In the genomic region with DNA sequence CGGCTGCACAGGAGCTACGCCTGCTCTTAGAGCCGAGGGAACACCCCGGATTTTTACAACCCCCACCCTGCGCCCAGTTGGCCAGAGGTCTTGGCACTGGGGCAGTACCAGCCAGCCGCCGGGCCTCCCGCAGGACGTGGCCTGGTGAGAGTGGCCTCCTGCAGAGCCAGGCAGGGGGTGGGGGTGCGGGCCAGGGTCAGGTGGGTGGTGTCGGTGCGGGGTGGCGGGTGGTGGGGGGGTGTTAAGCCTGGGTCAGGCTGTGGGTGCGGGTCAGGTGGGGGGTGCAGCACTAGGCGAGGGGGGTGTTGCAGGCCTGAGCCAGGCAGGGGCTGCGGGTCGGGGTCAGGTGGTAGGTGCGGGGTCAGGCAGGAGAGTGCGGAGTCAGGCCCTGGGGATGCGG, we compare ENCODE assay signal across 9 cellular contexts. TPM values are rescaled to one million over a fixed set of nuclear protein-coding genes. Genes with fewer than 3 reads are reported as not detected.
DNase-seq lines count a peak whose midpoint lies in the region; ATAC-seq and TF ChIP-seq lines count a peak whose summit lies in the region.
"Had no signal": no experiment of that assay in that cellular context is flagged by ENCODE, and none has a peak within 500 bp of the region (broad histone marks: within the 10 kb centered on the region; RNA-seq: fewer than 3 reads in every experiment).

No MANE protein-coding gene starts in this region.

- H3K27ac Mint-ChIP-seq in activated CD4-positive, alpha-beta T cell treated with anti-CD3 and anti-CD28 coated beads, Interleukin-2, amount 10 ng/mL, durations not matched to agents 24 days and 14 days: no peak overlapping the region

- peaks cover 17% of the 10 kb centered on the region for H3K36me3 Mint-ChIP-seq in activated CD4-positive, alpha-beta T cell treated with anti-CD3 and anti-CD28 coated beads, Interleukin-2, amount 10 ng/mL, durations not matched to agents 24 days and 14 days (ENCODE audit: low read depth)

- H3K9me3 ChIP-seq in breast epithelium (no peaks in the 10 kb centered on the region), right lobe of liver (no peaks in the 10 kb centered on the region), transverse colon (no peaks in the 10 kb centered on the region)

- H3K27me3 ChIP-seq in breast epithelium (no peaks in the 10 kb centered on the region), right lobe of liver (no peaks in the 10 kb centered on the region), transverse colon (no peaks in the 10 kb centered on the region)

- no peaks in the 10 kb centered on the region for H3K4me1 ChIP-seq in breast epithelium
- peaks cover 0 to 20% (median 6%) of the 10 kb centered on the region in 4 donors for H3K4me1 ChIP-seq in right lobe of liver
- peaks cover under 1 to 24% (median 15%) of the 10 kb centered on the region in 4 donors for H3K4me1 ChIP-seq in transverse colon

- peak; percentile 6 to 51 (median 43) for ATAC-seq in right lobe of liver
- ATAC-seq in HG02623 (IDR thresholded peaks at IDR 0.05; ENCODE audit: unreplicated experiment): no peak
- no peak for ATAC-seq in HG02852 (IDR thresholded peaks at IDR 0.05; ENCODE audit: unreplicated experiment)

- H3K4me3 ChIP-seq in breast epithelium (peak overlapping the region; percentile 82 to 93 (median 82)), right lobe of liver (peak overlapping the region; percentile 31 to 76 (median 66)), transverse colon (peak overlapping the region; percentile 16 to 87 (median 66))

- no peak for DNase-seq in activated CD4-positive, alpha-beta T cell treated with anti-CD3 and anti-CD28 coated beads, Interleukin-2, amount 10 ng/mL, durations not matched to agents 24 days and 14 days
- DNase-seq in activated CD4-positive, alpha-beta T cell treated with anti-CD3 and anti-CD28 coated beads for 1 hour: no peak
- DNase-seq in breast epithelium (ENCODE audit: low spot score in 2 of 2) (no peak), right lobe of liver (peak; percentile 67 to 79 (median 78)), transverse colon (peak; percentile 67), T1000 (lab: John Stamatoyannopoulos, UW) (no peak)

- H3K9me3 Mint-ChIP-seq in activated CD4-positive, alpha-beta T cell treated with anti-CD3 and anti-CD28 coated beads, Interleukin-2, amount 10 ng/mL, durations not matched to agents 24 days and 14 days: no peaks in the 10 kb centered on the region

- TF ChIP-seq POLR2A in breast epithelium (IDR thresholded peaks at IDR 0.05): no peak
- no peak for TF ChIP-seq POLR2A in right lobe of liver (IDR thresholded peaks at IDR 0.05)
- TF ChIP-seq POLR2A in transverse colon (IDR thresholded peaks at IDR 0.05): no peak

- H3K4me1 Mint-ChIP-seq in activated CD4-positive, alpha-beta T cell treated with anti-CD3 and anti-CD28 coated beads, Interleukin-2, amount 10 ng/mL, durations not matched to agents 24 days and 14 days: peaks cover 10% of the 10 kb centered on the region

- in situ Hi-C loops in transverse colon (cut with MboI; ENCODE audit: low pct_ligation_motif_present in 1 of 4, low pct_unique_long_range_greater_than_20kb in 1 of 4, low sequenced_read_pairs in 3 of 4): no loop called here

- no peak for TF ChIP-seq EP300 in transverse colon (IDR thresholded peaks at IDR 0.05; ENCODE audit: low read depth)

- peaks cover 3% of the 10 kb centered on the region for H3K27me3 Mint-ChIP-seq in activated CD4-positive, alpha-beta T cell treated with anti-CD3 and anti-CD28 coated beads, Interleukin-2, amount 10 ng/mL, durations not matched to agents 24 days and 14 days

- WGBS in right lobe of liver (ENCODE audit: insufficient coverage, low coverage, low lambda C conversion rate, missing lambda C conversion rate): 6% methylated on average over 9 of the region's 20 CpGs
- 44% methylated on average over 10 of the region's 20 CpGs; no CpG with 5 or more reads in 1 of the 2 donors for WGBS in transverse colon (ENCODE audit: low coverage in 1 of 2), 2 donors

- TF ChIP-seq CTCF in breast epithelium (IDR thresholded peaks at IDR 0.05): no peak
- TF ChIP-seq CTCF in right lobe of liver (IDR thresholded peaks at IDR 0.05): no peak
- TF ChIP-seq CTCF in transverse colon (IDR thresholded peaks at IDR 0.05): no peak

- no peak overlapping the region for H3K27ac ChIP-seq in breast epithelium
- peak overlapping the region in 1 of 3 donors; percentile 43 for H3K27ac ChIP-seq in right lobe of liver
- peak overlapping the region; percentile 91 to 92 (median 92) for H3K27ac ChIP-seq in transverse colon

- H3K4me3 Mint-ChIP-seq in activated CD4-positive, alpha-beta T cell treated with anti-CD3 and anti-CD28 coated beads, Interleukin-2, amount 10 ng/mL, durations not matched to agents 24 days and 14 days: peak overlapping the region; percentile 94

- H3K36me3 ChIP-seq in breast epithelium (no peaks in the 10 kb centered on the region), right lobe of liver (peaks cover 0 to 36% (median 20%) of the 10 kb centered on the region in 4 donors), transverse colon (peaks cover 0 to 20% (median 9%) of the 10 kb centered on the region in 4 donors)

- intact Hi-C loops in activated CD4-positive, alpha-beta T cell treated with anti-CD3 and anti-CD28 coated beads, Interleukin-2, amount 10 ng/mL, durations not matched to agents 24 days and 14 days (cut with micrococcal nuclease): loop anchor here (10.0 kb wide), 1 partner anchor 1188 kb away; the partner anchor contains the start of gene DPYSL4
- intact Hi-C loops in breast epithelium (cut with DNase I; ENCODE audit: low total_unique reads): no loop called here
- intact Hi-C loops in right lobe of liver (cut with DNase I): loop anchor here in 1 of 2 donors (10.0 kb wide), 1 partner anchor 48 kb away; no protein-coding TSS in a partner anchor
- intact Hi-C loops in transverse colon (cut with DNase I; ENCODE audit: low total_unique reads): no loop called here

RNA-seq across cellular contexts. Expression of gene ECHS1, which starts 0.6 kb away (rescaled TPM):
- total RNA-seq in activated CD4-positive, alpha-beta T cell treated with anti-CD3 and anti-CD28 coated beads, Interleukin-2, amount 10 ng/mL, durations not matched to agents 24 days and 14 days: 64.3 and 66.3 TPM in 2 replicates
- total RNA-seq in breast epithelium: 100 to 1,000 TPM in 1 of 3 donors, 10 to 100 TPM in 2; 71.8 to 165 (median 84.2) TPM
- total RNA-seq in right lobe of liver: 100 to 1,000 TPM; 293 to 780 (median 436) TPM
- total RNA-seq in transverse colon: 100 to 1,000 TPM in 3 of 4 donors, 10 to 100 TPM in 1; 48.3 to 165 (median 120) TPM

RNA-seq across cellular contexts. Expression of gene PAOX, which starts 6.6 kb away (rescaled TPM):
- 9.3 and 9.4 TPM in 2 replicates for total RNA-seq in activated CD4-positive, alpha-beta T cell treated with anti-CD3 and anti-CD28 coated beads, Interleukin-2, amount 10 ng/mL, durations not matched to agents 24 days and 14 days
- total RNA-seq in breast epithelium (10 to 100 TPM in 1 of 3 donors, 1 to 10 TPM in 2; 7.5 to 10.5 (median 8.6) TPM), right lobe of liver (10 to 100 TPM in 4 of 6 experiments, 1 to 10 TPM in 2; 9.4 to 15.9 (median 11.9) TPM), transverse colon (10 to 100 TPM; 11.3 to 32.4 (median 17.1) TPM)

RNA-seq across cellular contexts. Expression of gene FUOM, which starts 14.7 kb away (rescaled TPM):
- total RNA-seq in activated CD4-positive, alpha-beta T cell treated with anti-CD3 and anti-CD28 coated beads, Interleukin-2, amount 10 ng/mL, durations not matched to agents 24 days and 14 days: 43.6 and 46.6 TPM in 2 replicates
- total RNA-seq in breast epithelium (10 to 100 TPM; 13.8 to 31.5 (median 31.2) TPM), right lobe of liver (100 to 1,000 TPM in 4 of 6 experiments, 10 to 100 TPM in 2; 76.1 to 158 (median 124) TPM), transverse colon (10 to 100 TPM in 3 of 4 donors, 1 to 10 TPM in 1; 1.2 to 43.3 (median 28.8) TPM)

RNA-seq across cellular contexts. Expression of gene MTG1, which starts 21.4 kb away (rescaled TPM):
- total RNA-seq in activated CD4-positive, alpha-beta T cell treated with anti-CD3 and anti-CD28 coated beads, Interleukin-2, amount 10 ng/mL, durations not matched to agents 24 days and 14 days: 66.8 and 68.1 TPM in 2 replicates
- total RNA-seq in breast epithelium: 10 to 100 TPM; 22.9 to 56.4 (median 37.0) TPM
- 10 to 100 TPM; 25.1 to 45.7 (median 34.5) TPM for total RNA-seq in right lobe of liver
- 100 to 1,000 TPM in 1 of 4 donors, 10 to 100 TPM in 3; 26.5 to 139 (median 47.0) TPM for total RNA-seq in transverse colon

RNA-seq across cellular contexts. Expression of gene PRAP1, which starts 25.3 kb away (rescaled TPM):
- total RNA-seq in activated CD4-positive, alpha-beta T cell treated with anti-CD3 and anti-CD28 coated beads, Interleukin-2, amount 10 ng/mL, durations not matched to agents 24 days and 14 days: not detected in 2 replicates
- total RNA-seq in breast epithelium (not detected), right lobe of liver (100 to 1,000 TPM; 177 to 522 (median 298) TPM), transverse colon (100 to 1,000 TPM in 3 of 4 donors, 1 to 10 TPM in 1; 3.8 to 990 (median 495) TPM)
- total RNA-seq: RPMI7951 had no signal

Comparison
In these comparisons a context has a peak if more than half of its experiments do, and no peak if none do; other contexts are left out.
1. DNase-seq: peak in right lobe of liver (3 of 3) and transverse colon (single experiment); none in activated CD4-positive, alpha-beta T cell treated with anti-CD3 and anti-CD28 coated beads, Interleukin-2, amount 10 ng/mL, durations not matched to agents 24 days and 14 days (single experiment), activated CD4-positive, alpha-beta T cell treated with anti-CD3 and anti-CD28 coated beads for 1 hour (single experiment), breast epithelium (0 of 2) and T1000 (single experiment).
2. H3K27ac ChIP-seq: peak in transverse colon (4 of 4); none in breast epithelium (0 of 2).
3. ATAC-seq: peak in right lobe of liver (4 of 4); none in HG02623 (single experiment) and HG02852 (single experiment).
4. Peak in every context shown above with its lines, with median percentiles within 50 percentile points of each other: H3K4me3 ChIP-seq.